In genomic region chr6:159252955-159253508, GRCh38 we compare ENCODE assay signal across 8 cellular contexts.
DNase-seq lines count a peak whose midpoint lies in the region; ATAC-seq and TF ChIP-seq lines count a peak whose summit lies in the region.

No MANE protein-coding gene starts in this region.

- H3K27me3 ChIP-seq in mammary epithelial cell (ENCODE audit: insufficient read depth, low read length), result no peaks in the 10 kb centered on the region
- H3K27me3 ChIP-seq in upper lobe of right lung, result no peaks in the 10 kb centered on the region

- no peaks in the 10 kb centered on the region for H3K9me3 ChIP-seq in mammary epithelial cell (replicated peaks; ENCODE audit: insufficient read depth, low read length)
- H3K9me3 ChIP-seq in upper lobe of right lung, result no peaks in the 10 kb centered on the region

- H3K27ac ChIP-seq in mammary epithelial cell (ENCODE audit: insufficient read depth, low read depth, low read length) (peak overlapping the region; percentile 21), upper lobe of right lung (no peak overlapping the region)

- CTCF ChIA-PET in mammary epithelial cell (lab: Charles Lee; ENCODE audit: low non-redundant PET), result interaction anchor here (0.5 to 1.2 kb wide), 6 partner anchors 8 to 212 kb away, joined by 3 to 8 read pairs (median 3); no protein-coding TSS in a partner anchor

- BruUV-seq in mammary epithelial cell (replicated peaks; lab: Mats Ljungman, UMichigan), result no TSS peak

- peak; percentile 84 for ATAC-seq in GM18868 (IDR thresholded peaks at IDR 0.05; ENCODE audit: unreplicated experiment)
- peak; percentile 76 for ATAC-seq in HG03457 (IDR thresholded peaks at IDR 0.05; ENCODE audit: unreplicated experiment)
- peak; percentile 90 for ATAC-seq in upper lobe of right lung

- in situ Hi-C loops in mammary epithelial cell (cut with MboI; ENCODE audit: low sequenced_read_pairs in 2 of 2), result no loop called here

- peak overlapping the region; percentile 85 for H2AFZ ChIP-seq in mammary epithelial cell (ENCODE audit: low read depth, low read length)

- peak; percentile 70 to 80 for TF ChIP-seq CTCF in mammary epithelial cell (conservative IDR thresholded peaks at IDR 0.05 in 1 of 2, IDR thresholded peaks at IDR 0.05 in 1 of 2; ENCODE audit: extremely low read depth in 1 of 2, insufficient read depth in 1 of 2, low read depth in 1 of 2, low read length in 2 of 2)
- peak; percentile 54 for TF ChIP-seq CTCF in upper lobe of right lung (IDR thresholded peaks at IDR 0.05)

- H3K9ac ChIP-seq in mammary epithelial cell (ENCODE audit: insufficient read depth, low read length), result peak overlapping the region; percentile 22

- H4K20me1 ChIP-seq in mammary epithelial cell (ENCODE audit: insufficient read depth, low read length), result no peaks in the 10 kb centered on the region

- peaks cover 4% of the 10 kb centered on the region for H3K4me1 ChIP-seq in mammary epithelial cell (ENCODE audit: insufficient read depth, low read length)
- no peaks in the 10 kb centered on the region for H3K4me1 ChIP-seq in upper lobe of right lung

- intact Hi-C loops in mammary epithelial cell (cut with micrococcal nuclease) (loop anchor here (1.0 to 10.0 kb wide), 5 partner anchors 58 to 402 kb away; no protein-coding TSS in a partner anchor), upper lobe of right lung (cut with DNase I) (no loop called here)

- H3K36me3 ChIP-seq in mammary epithelial cell (ENCODE audit: insufficient read depth, low read length), result no peaks in the 10 kb centered on the region
- no peaks in the 10 kb centered on the region for H3K36me3 ChIP-seq in upper lobe of right lung

- H3K4me3 ChIP-seq in mammary epithelial cell (replicated peaks in 1 of 3; ENCODE audit: insufficient read depth in 1 of 3, low read depth in 2 of 3, low read length in 3 of 3), result peak overlapping the region; percentile 30 to 41 (median 37)
- no peak overlapping the region for H3K4me3 ChIP-seq in upper lobe of right lung

- no peaks in the 10 kb centered on the region for H3K79me2 ChIP-seq in mammary epithelial cell (ENCODE audit: insufficient read depth, low read length)

- WGBS in mammary epithelial cell (ENCODE audit: low coverage, missing lambda C conversion rate), result under 1% methylated on average over 10 of the region's 10 CpGs

- dilution Hi-C loops in mammary epithelial cell (cut with HindIII; ENCODE audit: low sequenced_read_pairs), result no loop called here

- DNase-seq in CD1c-positive myeloid dendritic cell (ENCODE audit: extremely low spot score) (peak; percentile 34), NCI-H69 (lab: John Stamatoyannopoulos, UW) (peak; percentile 78), mammary epithelial cell (peak; percentile 94), left kidney (ENCODE audit: low read depth, low spot score) (peak; percentile 61), upper lobe of right lung (no peak)
- no peak for DNase-seq in effector CD4-positive, alpha-beta T cell

- H3K4me2 ChIP-seq in mammary epithelial cell (ENCODE audit: insufficient read depth, low read depth, low read length), result peak overlapping the region; percentile 74

Comparison
In these comparisons a context has a peak if more than half of its experiments do, and no peak if none do; other contexts are left out.
1. DNase-seq: peak in CD1c-positive myeloid dendritic cell (single experiment), NCI-H69 (single experiment), mammary epithelial cell (single experiment) and left kidney (single experiment); none in upper lobe of right lung (single experiment) and effector CD4-positive, alpha-beta T cell (single experiment).
2. Peak in every context shown above with its lines, with median percentiles within 50 percentile points of each other: ATAC-seq.